ENCODE assay signal across 9 cellular contexts in the genomic region with DNA sequence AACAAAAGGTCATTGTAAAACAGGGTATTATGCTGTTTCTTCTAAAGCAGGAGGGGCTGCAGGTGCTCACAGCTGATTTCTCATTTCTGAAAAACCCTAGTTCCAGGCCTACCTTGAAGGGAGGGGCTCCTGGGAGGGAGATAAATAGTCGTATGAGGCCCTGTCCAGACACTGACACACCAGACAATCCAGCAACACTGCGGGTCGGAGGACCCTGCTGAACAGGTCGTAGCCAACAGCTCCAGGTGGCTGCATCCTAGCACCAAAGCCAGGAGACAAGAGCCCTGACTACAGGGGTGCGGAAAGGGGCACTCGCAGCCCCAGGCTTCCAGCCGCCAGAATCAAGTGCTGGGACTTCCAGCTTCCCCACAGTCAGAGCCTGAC. TPM values are rescaled to one million over a fixed set of nuclear protein-coding genes. Genes with fewer than 3 reads are reported as not detected.
DNase-seq lines count a peak whose midpoint lies in the region; ATAC-seq, FAIRE-seq and TF ChIP-seq lines count a peak whose summit lies in the region.
"Had no signal": no experiment of that assay in that cellular context is flagged by ENCODE, and none has a peak within 500 bp of the region (broad histone marks: within the 10 kb centered on the region; RNA-seq: fewer than 3 reads in every experiment).

No MANE protein-coding gene starts in this region.

- peak overlapping the region; percentile 90 for H3K27ac Mint-ChIP-seq in CD8-positive, alpha-beta T cell

- H3K36me3 ChIP-seq in CD8-positive, alpha-beta T cell (ENCODE audit: insufficient read depth, low read length): no peaks in the 10 kb centered on the region
- H3K36me3 ChIP-seq in HUES64 (ENCODE audit: insufficient read depth, low read length) (no peaks in the 10 kb centered on the region), body of pancreas (replicated peaks in 1 of 2; ENCODE audit: insufficient read depth in 1 of 2, low read depth in 2 of 2) (no peaks in the 10 kb centered on the region), neuron (ENCODE audit: insufficient read depth, low read length) (no peaks in the 10 kb centered on the region), kidney (ENCODE audit: control insufficient read depth in 1 of 2, insufficient read depth in 2 of 2, low read length in 2 of 2) (no peaks in the 10 kb centered on the region), pancreas (no peaks in the 10 kb centered on the region)

- DNase-seq in CD8-positive, alpha-beta T cell: no peak
- DNase-seq in body of pancreas (no peak), superior temporal gyrus (ENCODE audit: extremely low spot score) (no peak), kidney (no peak), urothelium cell line (ENCODE audit: low spot score) (no peak), pancreas (no peak)
- DNase-seq: SW 1271 had no signal

- H3K9me3 ChIP-seq in CD8-positive, alpha-beta T cell (ENCODE audit: low read length): no peaks in the 10 kb centered on the region
- H3K9me3 ChIP-seq in HUES64 (ENCODE audit: insufficient read depth, low read depth, low read length): no peaks in the 10 kb centered on the region
- no peaks in the 10 kb centered on the region for H3K9me3 ChIP-seq in body of pancreas
- no peaks in the 10 kb centered on the region for H3K9me3 ChIP-seq in neuron (ENCODE audit: low read length)
- H3K9me3 ChIP-seq in kidney (ENCODE audit: control insufficient read depth in 1 of 2, low read length in 2 of 2): no peaks in the 10 kb centered on the region
- no peaks in the 10 kb centered on the region for H3K9me3 ChIP-seq in pancreas

- FAIRE-seq in kidney (lab: Jason Lieb, UNC) (no peak), urothelium cell line (lab: Jason Lieb, UNC) (no peak), pancreas (lab: Jason Lieb, UNC) (no peak)

- intact Hi-C loops in CD8-positive, alpha-beta T cell (cut with DNase I, micrococcal nuclease): loop anchor here (2.0 to 5.0 kb wide), 2 partner anchors 69 kb away; partner anchors contain the start of gene NFKBIA (in 1 of the 2)
- intact Hi-C loops in body of pancreas (cut with DNase I): loop anchor here (5.0 kb wide), 1 partner anchor 36 kb away; no protein-coding TSS in a partner anchor
- intact Hi-C loops in kidney (cut with DNase I): no loop called here
- intact Hi-C loops in pancreas (cut with DNase I): no loop called here

- H3K4me3 Mint-ChIP-seq in CD8-positive, alpha-beta T cell: peak overlapping the region; percentile 58

- H3K4me3 ChIP-seq in CD8-positive, alpha-beta T cell (ENCODE audit: low read depth, low read length): peak overlapping the region; percentile 17
- H3K4me3 ChIP-seq in HUES64 (ENCODE audit: low read length): no peak overlapping the region
- no peak overlapping the region for H3K4me3 ChIP-seq in body of pancreas
- H3K4me3 ChIP-seq in neuron (ENCODE audit: low read length): no peak overlapping the region
- H3K4me3 ChIP-seq in kidney (ENCODE audit: low read length in 2 of 2): no peak overlapping the region
- H3K4me3 ChIP-seq in pancreas: no peak overlapping the region

- no peaks in the 10 kb centered on the region for H3K9me3 Mint-ChIP-seq in CD8-positive, alpha-beta T cell

- H3K27ac ChIP-seq in CD8-positive, alpha-beta T cell (ENCODE audit: low read depth, low read length): peak overlapping the region; percentile 40
- peak overlapping the region; percentile 54; the same call in 1 of the 2 replicates for H3K27ac ChIP-seq in HUES64 (ENCODE audit: low read depth, low read length)
- H3K27ac ChIP-seq in body of pancreas: peak overlapping the region in 3 of 4 donors; percentile 74 to 92 (median 79)
- no peak overlapping the region for H3K27ac ChIP-seq in kidney (ENCODE audit: low read depth in 2 of 2, low read length in 2 of 2)
- peak overlapping the region in 2 of 4 donors; percentile 61 to 74 for H3K27ac ChIP-seq in pancreas

- no peaks in the 10 kb centered on the region for H3K36me3 Mint-ChIP-seq in CD8-positive, alpha-beta T cell

- POLR2A ChIA-PET in CD8-positive, alpha-beta T cell (lab: Charles Lee): interaction anchor here (1.2 to 1.6 kb wide), 4 partner anchors 8 to 71 kb away, joined by 3 to 19 read pairs (median 4); partner anchors contain the start of gene NFKBIA

- peaks cover 30% of the 10 kb centered on the region for H3K4me1 Mint-ChIP-seq in CD8-positive, alpha-beta T cell (ENCODE audit: low read depth)

- no peaks in the 10 kb centered on the region for H3K27me3 Mint-ChIP-seq in CD8-positive, alpha-beta T cell (ENCODE audit: low read depth)

- no peaks in the 10 kb centered on the region for H3K27me3 ChIP-seq in CD8-positive, alpha-beta T cell (ENCODE audit: insufficient read depth, low read length)
- H3K27me3 ChIP-seq in HUES64 (ENCODE audit: insufficient read depth, low read length) (no peaks in the 10 kb centered on the region), body of pancreas (no peaks in the 10 kb centered on the region), neuron (ENCODE audit: insufficient read depth, low read length) (no peaks in the 10 kb centered on the region), pancreas (no peaks in the 10 kb centered on the region)

- H3K4me1 ChIP-seq in CD8-positive, alpha-beta T cell (ENCODE audit: insufficient read depth, low read length): peaks cover 24% of the 10 kb centered on the region
- H3K4me1 ChIP-seq in HUES64 (ENCODE audit: insufficient read depth, low read length) (peaks cover 42% of the 10 kb centered on the region), body of pancreas (peaks cover 64% of the 10 kb centered on the region), neuron (ENCODE audit: insufficient read depth, low read length) (peaks cover 26% of the 10 kb centered on the region), kidney (ENCODE audit: control insufficient read depth in 1 of 2, insufficient read depth in 1 of 2, low read depth in 1 of 2, low read length in 2 of 2) (peaks cover 46% of the 10 kb centered on the region in 2 donors), pancreas (peaks cover 29 to 46% (median 44%) of the 10 kb centered on the region in 3 donors)

- H3K9ac ChIP-seq in HUES64 (ENCODE audit: low read depth, low read length): no peak overlapping the region; the same call in 1 of the 2 replicates
- peak overlapping the region in 1 of 2 donors; percentile 7 for H3K9ac ChIP-seq in kidney (ENCODE audit: low read length in 2 of 2)

- no peak for TF ChIP-seq CTCF in CD8-positive, alpha-beta T cell (IDR thresholded peaks at IDR 0.05)
- no peak for TF ChIP-seq CTCF in body of pancreas (IDR thresholded peaks at IDR 0.05)
- no peak for TF ChIP-seq CTCF in kidney (IDR thresholded peaks at IDR 0.05; ENCODE audit: borderline replicate concordance, extremely low read depth, insufficient read depth)
- TF ChIP-seq CTCF in pancreas (IDR thresholded peaks at IDR 0.05): no peak

- CTCF ChIA-PET in CD8-positive, alpha-beta T cell (lab: Charles Lee): interaction anchor here (0.6 to 2.4 kb wide), 7 partner anchors 9 to 192 kb away, joined by 3 to 8 read pairs (median 6); partner anchors contain the start of gene PSMA6

- ATAC-seq in CD8-positive, alpha-beta T cell: no peak
- ATAC-seq in body of pancreas: no peak
- ATAC-seq in pancreas: no peak

- WGBS in HUES64: 72% methylated on average over 7 of the region's 7 CpGs
- WGBS in body of pancreas, 2 donors: 67 to 79% methylated on average over 7 of the region's 7 CpGs
- 57 to 77% methylated on average over 7 of the region's 7 CpGs for WGBS in pancreas, 2 donors

- no peak for TF ChIP-seq POLR2A in body of pancreas (IDR thresholded peaks at IDR 0.05)

- peak overlapping the region; percentile 3 for H2AFZ ChIP-seq in neuron (ENCODE audit: low read depth, low read length)

RNA-seq across cellular contexts. Expression of gene PSMA6, which starts 41.2 kb away (rescaled TPM):
- 10 to 100 TPM; 72.3 to 78.9 TPM for total RNA-seq in CD8-positive, alpha-beta T cell
- polyA plus RNA-seq in HUES64 (2013, experiment 1 of 2): 188 TPM
- 182 TPM for polyA plus RNA-seq in HUES64 (2013, experiment 2 of 2)
- total RNA-seq in body of pancreas (10 to 100 TPM; 39.6 to 43.1 TPM), kidney (127 TPM), pancreas (10 to 100 TPM; 41.4 to 71.3 (median 58.4) TPM)
- polyA plus RNA-seq in kidney (ENCODE audit: insufficient read depth, low read depth, low replicate concordance) (174 TPM), pancreas (10 to 100 TPM; 41.2 to 83.3 TPM)

Comparison
In these comparisons a context has a peak if more than half of its experiments do, and no peak if none do; other contexts are left out.
1. H3K27ac ChIP-seq: peak in CD8-positive, alpha-beta T cell (single experiment), HUES64 (single experiment) and body of pancreas (3 of 4); none in kidney (0 of 2).
2. intact Hi-C loops: an anchor here in CD8-positive, alpha-beta T cell (2.0 to 5.0 kb wide) and body of pancreas (5.0 kb wide); none called in kidney and pancreas.